In genomic region chr6:163162874-163163213, GRCh38 we compare ENCODE assay signal across 20 cellular contexts.
DNase-seq lines count a peak whose midpoint lies in the region; ATAC-seq, FAIRE-seq and TF ChIP-seq lines count a peak whose summit lies in the region.
"Had no signal": no experiment of that assay in that cellular context is flagged by ENCODE, and none has a peak within 500 bp of the region (broad histone marks: within the 10 kb centered on the region; RNA-seq: fewer than 3 reads in every experiment).

No MANE protein-coding gene starts in this region.

- H2BK12ac ChIP-seq in H1 (ENCODE audit: low read depth, low read length): peak overlapping the region; percentile 63; the same call in 1 of the 2 replicates

- DNase-seq in NCI-H69 (lab: John Stamatoyannopoulos, UW): peak; percentile 30
- DNase-seq in H1 (ENCODE audit: low read depth in 1 of 2, low spot score in 2 of 2): no peak
- DNase-seq in lung (ENCODE audit: low spot score): peak; percentile 16
- no peak for DNase-seq in Peyer's patch
- no peak for DNase-seq in NCI-H1105 (lab: John Stamatoyannopoulos, UW)
- DNase-seq in DMS53 treated with DMSO at 0.1 percent for 48 hours (lab: John Stamatoyannopoulos, UW; ENCODE audit: unreplicated experiment): no peak
- DNase-seq: BE2C; DMS79; NCI-H1092; NCI-H146; NCI-H2029; NCI-H2227 treated with DMSO at 0.1 percent for 48 hours; NCI-H510A; NCI-H748 treated with DMSO at 0.1 percent for 48 hours; NK-92 treated with Interleukin-12 subunit alpha and Interleukin-12 subunit beta, amount 100 ng/mL, for 24 hours had no signal

- H3K4me1 ChIP-seq in H1 (replicated peaks in 1 of 4; ENCODE audit: control insufficient read depth in 3 of 4, insufficient read depth in 4 of 4, low read length in 3 of 4): no peaks in the 10 kb centered on the region
- no peaks in the 10 kb centered on the region for H3K4me1 ChIP-seq in lung (ENCODE audit: control insufficient read depth in 2 of 2, insufficient read depth in 2 of 2, low read length in 2 of 2)
- H3K4me1 ChIP-seq in Peyer's patch: no peaks in the 10 kb centered on the region
- H3K4me1 ChIP-seq: BE2C, SJSA1 had no signal

- H2BK15ac ChIP-seq in H1 (ENCODE audit: low read length): no peak overlapping the region

- no peak for TF ChIP-seq EP300 in H1 (IDR thresholded peaks at IDR 0.05; ENCODE audit: borderline replicate concordance in 1 of 2, low read depth in 2 of 2, low read length in 2 of 2)

- no peaks in the 10 kb centered on the region for H4K20me1 ChIP-seq in H1 (replicated peaks in 1 of 2; ENCODE audit: control insufficient read depth in 1 of 2, insufficient read depth in 2 of 2, low read length in 2 of 2)

- H3K18ac ChIP-seq in H1 (ENCODE audit: extremely low read depth, low read length): no peak overlapping the region

- H3K9ac ChIP-seq in H1 (replicated peaks in 1 of 4; ENCODE audit: extremely low read depth in 1 of 4, low read depth in 3 of 4, low read length in 3 of 4): no peak overlapping the region

- CTCF ChIA-PET in H1 (lab: Charles Lee; ENCODE audit: partially characterized antibody): interaction anchor here (0.9 to 3.3 kb wide), 5 partner anchors 7 to 42 kb away, joined by 3 to 19 read pairs (median 5); no protein-coding TSS in a partner anchor

- H3K4me3 ChIP-seq in H1 (ENCODE audit: extremely low read depth in 1 of 4, insufficient read depth in 2 of 4, low read depth in 3 of 4, low read length in 4 of 4): no peak overlapping the region
- H3K4me3 ChIP-seq in lung: no peak overlapping the region
- no peak overlapping the region for H3K4me3 ChIP-seq in Peyer's patch
- H3K4me3 ChIP-seq: HAP-1, K562, SJSA1 had no signal

- no peak overlapping the region for H2BK20ac ChIP-seq in H1 (ENCODE audit: low read length)

- no peak overlapping the region for H4K91ac ChIP-seq in H1 (replicated peaks; ENCODE audit: insufficient read length, low read length)

- 0 out of 2 replicates have a peak overlapping the region, but pooled peaks have one; percentile 83 for H2AFZ ChIP-seq in H1 (ENCODE audit: low read length)

- no peaks in the 10 kb centered on the region for H3K79me1 ChIP-seq in H1 (ENCODE audit: low read depth, low read length)

- H3K23ac ChIP-seq in H1 (ENCODE audit: insufficient read length): no peak overlapping the region

- TF ChIP-seq POLR2A in H1 (IDR thresholded peaks at IDR 0.05; ENCODE audit: control extremely low read depth in 1 of 2, low read depth in 2 of 2, low read length in 2 of 2) (no peak), Peyer's patch (IDR thresholded peaks at IDR 0.05) (no peak)

- H2BK5ac ChIP-seq in H1 (ENCODE audit: low read depth, low read length): peak overlapping the region; percentile 30; the same call in 1 of the 2 replicates

- H3K27ac ChIP-seq in H1 (ENCODE audit: low read depth, low read length) (no peak overlapping the region), lung (ENCODE audit: low read depth in 1 of 2, low read length in 1 of 2) (no peak overlapping the region), temporal lobe (ENCODE audit: low read depth, low read length) (peak overlapping the region; percentile 81), Peyer's patch (no peak overlapping the region)
- H3K27ac ChIP-seq: SJSA1 had no signal

- no peak overlapping the region for H3K4ac ChIP-seq in H1 (replicated peaks; ENCODE audit: insufficient read length, low read depth, low read length)

- no peak overlapping the region for H3K14ac ChIP-seq in H1 (ENCODE audit: insufficient read length)

- H3K56ac ChIP-seq in H1 (replicated peaks; ENCODE audit: insufficient read length, low read depth, low read length): no peak overlapping the region

- H4K5ac ChIP-seq in H1 (ENCODE audit: insufficient read length, low read depth, low read length): no peak overlapping the region

- H2AK5ac ChIP-seq in H1 (ENCODE audit: low read depth, low read length): no peak overlapping the region

- TF ChIP-seq RAD21 in H1 (IDR thresholded peaks at IDR 0.05 in 1 of 2, conservative IDR thresholded peaks at IDR 0.05 in 1 of 2; ENCODE audit: low read depth in 2 of 2, low read length in 2 of 2): no peak

- TF ChIP-seq CTCF in H1 (IDR thresholded peaks at IDR 0.05; ENCODE audit: control extremely low read depth in 1 of 3, insufficient read depth in 1 of 3, low read depth in 1 of 3, low read length in 3 of 3) (no peak), lung (IDR thresholded peaks at IDR 0.05; ENCODE audit: control extremely low read depth, extremely low read depth) (no peak), Peyer's patch (IDR thresholded peaks at IDR 0.05) (no peak)

- H3K27me3 ChIP-seq in H1 (replicated peaks in 1 of 4; ENCODE audit: control insufficient read depth in 3 of 4, extremely low read depth in 1 of 4, insufficient read depth in 3 of 4, low read length in 3 of 4) (no peaks in the 10 kb centered on the region), lung (ENCODE audit: control insufficient read depth, insufficient read depth) (no peaks in the 10 kb centered on the region), Peyer's patch (no peaks in the 10 kb centered on the region)
- H3K27me3 ChIP-seq: BE2C had no signal

- H3K23me2 ChIP-seq in H1 (ENCODE audit: low read depth, low read length): no peaks in the 10 kb centered on the region

- H3K9me3 ChIP-seq in H1 (ENCODE audit: insufficient read depth in 2 of 2, low read depth in 1 of 2, low read length in 1 of 2) (no peaks in the 10 kb centered on the region), lung (ENCODE audit: control insufficient read depth in 2 of 2, insufficient read depth in 1 of 2, low read length in 1 of 2) (no peaks in the 10 kb centered on the region), Peyer's patch (no peaks in the 10 kb centered on the region)
- H3K9me3 ChIP-seq: BE2C, HAP-1, SJSA1 had no signal

- no peaks in the 10 kb centered on the region for H3K36me3 ChIP-seq in H1 (ENCODE audit: control insufficient read depth in 2 of 4, insufficient read depth in 4 of 4, low read length in 3 of 4)
- no peaks in the 10 kb centered on the region for H3K36me3 ChIP-seq in lung (ENCODE audit: control insufficient read depth in 2 of 2, insufficient read depth in 2 of 2, low read length in 2 of 2)
- no peaks in the 10 kb centered on the region for H3K36me3 ChIP-seq in Peyer's patch
- H3K36me3 ChIP-seq: BE2C, HAP-1, SJSA1 had no signal

- H4K8ac ChIP-seq in H1 (ENCODE audit: extremely low read depth, insufficient read depth, low read length): peak overlapping the region; percentile 65; the same call in 1 of the 2 replicates

- H3K4me2 ChIP-seq in H1 (ENCODE audit: insufficient read depth in 1 of 2, low read depth in 2 of 2, low read length in 2 of 2): no peak overlapping the region

- POLR2A ChIA-PET in H1 (lab: Charles Lee; ENCODE audit: partially characterized antibody): interaction anchor here (0.6 kb wide), 1 partner anchor 460 kb away, joined by 3 read pairs; no protein-coding TSS in a partner anchor

- 85% methylated on average over 6 of the region's 6 CpGs; no CpG with 5 or more reads in 1 of the 2 experiments for WGBS in H1 (ENCODE audit: extremely low coverage in 1 of 2, insufficient coverage in 1 of 2, insufficient read length in 1 of 2, insufficient replicate concordance in 2 of 2, low coverage in 1 of 2, low lambda C conversion rate in 2 of 2, missing lambda C conversion rate in 1 of 2), 2 experiments
- WGBS in lung, 2 donors: 76 to 80% methylated on average over 6 of the region's 6 CpGs

- ATAC-seq in lung (ENCODE audit: insufficient read depth, low FRiP score): no peak
- ATAC-seq: K562 had no signal

- FAIRE-seq in H1 (lab: Jason Lieb, UNC): no peak
- FAIRE-seq: K562, RCC 7860 had no signal

- H2BK120ac ChIP-seq in H1 (replicated peaks; ENCODE audit: low read depth, low read length): no peak overlapping the region

- no peaks in the 10 kb centered on the region for H3K79me2 ChIP-seq in H1 (ENCODE audit: control insufficient read depth in 1 of 2, insufficient read depth in 2 of 2, low read length in 2 of 2)

TF ChIP-seq in H1, 55 proteins besides CTCF, POLR2A, EP300 and RAD21:
- TF ChIP-seq HDAC2 (IDR thresholded peaks at IDR 0.05; ENCODE audit: borderline replicate concordance in 1 of 2, low read depth in 2 of 2, low read length in 2 of 2) (no peak), BRCA1 (IDR thresholded peaks at IDR 0.05; ENCODE audit: low read depth, low read length) (no peak), CHD1 (IDR thresholded peaks at IDR 0.05; ENCODE audit: low read depth, low read length) (no peak), PHF8 (conservative IDR thresholded peaks at IDR 0.05; ENCODE audit: low read depth, low read length) (no peak), MAFK (IDR thresholded peaks at IDR 0.05; ENCODE audit: low read depth, low read length) (no peak), CTBP2 (IDR thresholded peaks at IDR 0.05; ENCODE audit: borderline replicate concordance, insufficient read depth, insufficient read length, low read length) (no peak), USF2 (IDR thresholded peaks at IDR 0.05; ENCODE audit: low read length) (no peak), CBX8 (IDR thresholded peaks at IDR 0.05; ENCODE audit: borderline replicate concordance, low read depth, low read length) (no peak), SIX5 (IDR thresholded peaks at IDR 0.05; ENCODE audit: low read depth, low read length) (no peak), NRF1 (IDR thresholded peaks at IDR 0.05; ENCODE audit: low read depth, low read length) (no peak)

Comparison
In these comparisons a context has a peak if more than half of its experiments do, and no peak if none do; other contexts are left out.
1. DNase-seq: peak in NCI-H69 (single experiment) and lung (single experiment); none in H1 (0 of 2), Peyer's patch (0 of 3), NCI-H1105 (single experiment) and DMS53 treated with DMSO at 0.1 percent for 48 hours (single experiment).